18 cellular contexts compared by ENCODE assay signal in the genomic region with DNA sequence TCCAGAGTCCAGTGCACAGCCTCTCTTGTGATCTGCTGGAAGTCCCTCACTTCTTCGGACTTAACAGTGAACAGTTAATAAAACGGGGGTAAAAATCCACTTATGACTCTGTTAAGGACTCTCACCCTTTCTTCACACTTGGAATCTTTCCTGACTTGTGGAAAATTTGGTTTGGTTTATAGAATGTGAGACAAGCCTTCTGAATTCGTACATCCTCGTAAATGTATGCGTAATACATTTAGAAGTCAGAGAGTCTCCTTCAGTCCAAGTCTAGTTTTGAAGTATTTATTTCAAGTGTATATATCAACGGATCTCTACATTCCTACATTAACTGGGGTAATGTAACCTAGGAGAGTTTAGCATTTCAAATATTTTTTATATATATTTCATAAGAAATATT.
DNase-seq lines count a peak whose midpoint lies in the region; ATAC-seq, FAIRE-seq and TF ChIP-seq lines count a peak whose summit lies in the region.
"Had no signal": no experiment of that assay in that cellular context is flagged by ENCODE, and none has a peak within 500 bp of the region (broad histone marks: within the 10 kb centered on the region; RNA-seq: fewer than 3 reads in every experiment).

No MANE protein-coding gene starts in this region.

- no peaks in the 10 kb centered on the region for H3F3A ChIP-seq in GM23338 (replicated peaks; ENCODE audit: low read depth)

- no peak overlapping the region for H2BK20ac ChIP-seq in H1 (ENCODE audit: low read length)

- H3K9me2 ChIP-seq in GM23338 (ENCODE audit: insufficient read depth) = peaks cover 3% of the 10 kb centered on the region; the same call in 1 of the 2 replicates

- H2BK120ac ChIP-seq in H1 (replicated peaks; ENCODE audit: low read depth, low read length) = no peak overlapping the region

- DNase-seq in GM23338 (ENCODE audit: low spot score) (no peak), H1 (ENCODE audit: low read depth in 1 of 2, low spot score in 2 of 2) (no peak), uterus (no peak), kidney glomerular epithelial cell (lab: John Stamatoyannopoulos, UW) (no peak), DMS53 treated with DMSO at 0.1 percent for 48 hours (lab: John Stamatoyannopoulos, UW; ENCODE audit: unreplicated experiment) (no peak)
- DNase-seq: CD4-positive, alpha-beta memory T cell; DMS79 treated with DMSO at 0.1 percent for 48 hours; GOT3 had no signal

- FAIRE-seq in H1 (lab: Jason Lieb, UNC) = no peak
- FAIRE-seq: A204.1, GM12878, GM18507, HepG2, HTR-8/SVneo had no signal

- ATAC-seq in GM23338 (no peak), gastroesophageal sphincter (no peak), GM21529 (IDR thresholded peaks at IDR 0.05; ENCODE audit: unreplicated experiment) (no peak)
- ATAC-seq: GM12878, HepG2 had no signal

- no peak overlapping the region for H4K5ac ChIP-seq in H1 (ENCODE audit: insufficient read length, low read depth, low read length)

- no peak overlapping the region for H2BK12ac ChIP-seq in H1 (ENCODE audit: low read depth, low read length)

- H3K27me3 Mint-ChIP-seq in GM23338 (ENCODE audit: insufficient read depth, low read depth, poor library complexity) = peaks cover 2% of the 10 kb centered on the region

- H3K36me3 Mint-ChIP-seq in GM23338 (ENCODE audit: low read depth) = no peaks in the 10 kb centered on the region; the same call in 2 of the 3 replicates
- H3K36me3 Mint-ChIP-seq: CD4-positive, alpha-beta memory T cell had no signal

- H3K36me3 ChIP-seq in GM23338 (ENCODE audit: insufficient read depth) = 0 out of 2 replicates have a peak, but pooled peaks cover 4% of the 10 kb centered on the region
- H3K36me3 ChIP-seq in H1 (ENCODE audit: control insufficient read depth in 2 of 4, insufficient read depth in 4 of 4, low read length in 3 of 4) = no peaks in the 10 kb centered on the region
- H3K36me3 ChIP-seq in gastroesophageal sphincter = no peaks in the 10 kb centered on the region
- H3K36me3 ChIP-seq in uterus = no peaks in the 10 kb centered on the region
- H3K36me3 ChIP-seq: BE2C, HAP-1 had no signal

- no peak for TF ChIP-seq RAD21 in H1 (IDR thresholded peaks at IDR 0.05 in 1 of 2, conservative IDR thresholded peaks at IDR 0.05 in 1 of 2; ENCODE audit: low read depth in 2 of 2, low read length in 2 of 2)

- TF ChIP-seq POLR2A in H1 (IDR thresholded peaks at IDR 0.05; ENCODE audit: control extremely low read depth in 1 of 2, low read depth in 2 of 2, low read length in 2 of 2) (no peak), gastroesophageal sphincter (IDR thresholded peaks at IDR 0.05) (no peak), uterus (IDR thresholded peaks at IDR 0.05) (no peak)

- H4K20me1 ChIP-seq in GM23338 (replicated peaks; ENCODE audit: insufficient read depth) = no peaks in the 10 kb centered on the region
- no peaks in the 10 kb centered on the region for H4K20me1 ChIP-seq in H1 (replicated peaks in 1 of 2; ENCODE audit: control insufficient read depth in 1 of 2, insufficient read depth in 2 of 2, low read length in 2 of 2)

- no peaks in the 10 kb centered on the region for H3K9me3 Mint-ChIP-seq in GM23338
- H3K9me3 Mint-ChIP-seq: CD4-positive, alpha-beta memory T cell had no signal

- H3K4me1 Mint-ChIP-seq in GM23338 = peaks cover 14% of the 10 kb centered on the region

- peak overlapping the region; percentile 90; the same call in 1 of the 2 replicates for H2BK5ac ChIP-seq in H1 (ENCODE audit: low read depth, low read length)

- H3K23me2 ChIP-seq in H1 (ENCODE audit: low read depth, low read length) = no peaks in the 10 kb centered on the region

- H2BK15ac ChIP-seq in H1 (ENCODE audit: low read length) = no peak overlapping the region

- H3K18ac ChIP-seq in H1 (ENCODE audit: extremely low read depth, low read length) = no peak overlapping the region

- no peak overlapping the region for H3K27ac Mint-ChIP-seq in GM23338
- H3K27ac Mint-ChIP-seq: CD4-positive, alpha-beta memory T cell had no signal

- TF ChIP-seq EP300 in H1 (IDR thresholded peaks at IDR 0.05; ENCODE audit: borderline replicate concordance in 1 of 2, low read depth in 2 of 2, low read length in 2 of 2) = no peak
- no peak for TF ChIP-seq EP300 in gastroesophageal sphincter (IDR thresholded peaks at IDR 0.05)

- no peak overlapping the region for H2AK5ac ChIP-seq in H1 (ENCODE audit: low read depth, low read length)

- H3K23ac ChIP-seq in H1 (ENCODE audit: insufficient read length) = no peak overlapping the region

- no peak overlapping the region for H3K9ac ChIP-seq in H1 (replicated peaks in 1 of 4; ENCODE audit: extremely low read depth in 1 of 4, low read depth in 3 of 4, low read length in 3 of 4)

- peak overlapping the region; percentile 35 for H4K91ac ChIP-seq in H1 (replicated peaks; ENCODE audit: insufficient read length, low read length)

- H3K9me3 ChIP-seq in H1 (ENCODE audit: insufficient read depth in 2 of 2, low read depth in 1 of 2, low read length in 1 of 2) (no peaks in the 10 kb centered on the region), gastroesophageal sphincter (no peaks in the 10 kb centered on the region), uterus (no peaks in the 10 kb centered on the region)
- H3K9me3 ChIP-seq: BE2C, HAP-1 had no signal

- no peak overlapping the region for H3K4ac ChIP-seq in H1 (replicated peaks; ENCODE audit: insufficient read length, low read depth, low read length)

- no peak overlapping the region for H3K14ac ChIP-seq in H1 (ENCODE audit: insufficient read length)

- no peak for TF ChIP-seq CTCF in GM23338 (conservative IDR thresholded peaks at IDR 0.05; ENCODE audit: low read depth in 2 of 2)
- no peak for TF ChIP-seq CTCF in H1 (IDR thresholded peaks at IDR 0.05; ENCODE audit: control extremely low read depth in 1 of 3, insufficient read depth in 1 of 3, low read depth in 1 of 3, low read length in 3 of 3)
- no peak for TF ChIP-seq CTCF in gastroesophageal sphincter (IDR thresholded peaks at IDR 0.05)
- TF ChIP-seq CTCF in uterus (IDR thresholded peaks at IDR 0.05) = no peak

- no peak overlapping the region for H4K8ac ChIP-seq in H1 (ENCODE audit: extremely low read depth, insufficient read depth, low read length)

- 92% methylated on average over 6 of the region's 6 CpGs; no CpG with 5 or more reads in 1 of the 2 experiments for WGBS in H1 (ENCODE audit: extremely low coverage in 1 of 2, insufficient coverage in 1 of 2, insufficient read length in 1 of 2, insufficient replicate concordance in 2 of 2, low coverage in 1 of 2, low lambda C conversion rate in 2 of 2, missing lambda C conversion rate in 1 of 2), 2 experiments
- WGBS in gastroesophageal sphincter (ENCODE audit: low coverage in 1 of 2), 2 donors = 27 to 34% methylated on average over 5 to 6 of the region's 6 CpGs

- POLR2A ChIA-PET in H1 (lab: Charles Lee; ENCODE audit: partially characterized antibody) = interaction anchor here (0.6 to 1.2 kb wide), 2 partner anchors 26 to 280 kb away, joined by 3 read pairs; no protein-coding TSS in a partner anchor

- no peaks in the 10 kb centered on the region for H3K79me1 ChIP-seq in H1 (ENCODE audit: low read depth, low read length)

- H3K27me3 ChIP-seq in GM23338 (ENCODE audit: insufficient read depth) = no peaks in the 10 kb centered on the region
- no peaks in the 10 kb centered on the region for H3K27me3 ChIP-seq in H1 (replicated peaks in 1 of 4; ENCODE audit: control insufficient read depth in 3 of 4, extremely low read depth in 1 of 4, insufficient read depth in 3 of 4, low read length in 3 of 4)
- H3K27me3 ChIP-seq in gastroesophageal sphincter = peaks cover 14% of the 10 kb centered on the region
- no peaks in the 10 kb centered on the region for H3K27me3 ChIP-seq in uterus

- CTCF ChIA-PET in H1 (lab: Charles Lee; ENCODE audit: partially characterized antibody) = interaction anchor here (0.8 to 3.9 kb wide), 2 partner anchors 8 to 19 kb away, joined by 3 to 16 read pairs; no protein-coding TSS in a partner anchor

- no peak overlapping the region for H3K4me3 Mint-ChIP-seq in GM23338
- H3K4me3 Mint-ChIP-seq: CD4-positive, alpha-beta memory T cell had no signal

- H2AFZ ChIP-seq in GM23338 (no peak overlapping the region), H1 (ENCODE audit: low read length) (no peak overlapping the region)

- H3K27ac ChIP-seq in GM23338 (ENCODE audit: low read depth) = 0 out of 2 replicates have a peak overlapping the region, but pooled peaks have one; percentile 59
- H3K27ac ChIP-seq in H1 (ENCODE audit: low read depth, low read length) = no peak overlapping the region
- H3K27ac ChIP-seq in gastroesophageal sphincter = peak overlapping the region in 3 of 4 donors; percentile 14 to 69 (median 53)
- H3K27ac ChIP-seq in uterus = peak overlapping the region; percentile 26 to 45
- H3K27ac ChIP-seq: C4-2B had no signal

- H3K56ac ChIP-seq in H1 (replicated peaks; ENCODE audit: insufficient read length, low read depth, low read length) = no peak overlapping the region

- no peak overlapping the region for H3K4me3 ChIP-seq in GM23338
- H3K4me3 ChIP-seq in H1 (ENCODE audit: extremely low read depth in 1 of 4, insufficient read depth in 2 of 4, low read depth in 3 of 4, low read length in 4 of 4) = no peak overlapping the region
- no peak overlapping the region for H3K4me3 ChIP-seq in gastroesophageal sphincter
- H3K4me3 ChIP-seq in uterus = no peak overlapping the region
- H3K4me3 ChIP-seq: GM12878, HAP-1 had no signal

- peaks cover 13% of the 10 kb centered on the region for H3K4me1 ChIP-seq in GM23338 (ENCODE audit: insufficient read depth)
- peaks cover 0 to 4% (median 1%) of the 10 kb centered on the region in 4 experiments; a peak in 1 of 7 replicates for H3K4me1 ChIP-seq in H1 (replicated peaks in 1 of 4; ENCODE audit: control insufficient read depth in 3 of 4, insufficient read depth in 4 of 4, low read length in 3 of 4)
- peaks cover 0 to 12% (median 0%) of the 10 kb centered on the region in 3 donors for H3K4me1 ChIP-seq in gastroesophageal sphincter
- H3K4me1 ChIP-seq in uterus = no peaks in the 10 kb centered on the region
- H3K4me1 ChIP-seq: BE2C, HAP-1 had no signal

- H3K79me2 ChIP-seq in GM23338 (replicated peaks; ENCODE audit: insufficient read depth) (no peaks in the 10 kb centered on the region), H1 (ENCODE audit: control insufficient read depth in 1 of 2, insufficient read depth in 2 of 2, low read length in 2 of 2) (no peaks in the 10 kb centered on the region)

- H3K4me2 ChIP-seq in GM23338 (no peak overlapping the region), H1 (ENCODE audit: insufficient read depth in 1 of 2, low read depth in 2 of 2, low read length in 2 of 2) (no peak overlapping the region)

- intact Hi-C loops in uterus (cut with DNase I; ENCODE audit: low total_unique reads) = no loop called here

TF ChIP-seq in H1, 55 proteins besides CTCF, POLR2A, EP300 and RAD21:
- no peak for TF ChIP-seq CBX5 (IDR thresholded peaks at IDR 0.05; ENCODE audit: low read depth, low read length)
- no peak for TF ChIP-seq BRCA1 (IDR thresholded peaks at IDR 0.05; ENCODE audit: low read depth, low read length)
